In the genomic region with DNA sequence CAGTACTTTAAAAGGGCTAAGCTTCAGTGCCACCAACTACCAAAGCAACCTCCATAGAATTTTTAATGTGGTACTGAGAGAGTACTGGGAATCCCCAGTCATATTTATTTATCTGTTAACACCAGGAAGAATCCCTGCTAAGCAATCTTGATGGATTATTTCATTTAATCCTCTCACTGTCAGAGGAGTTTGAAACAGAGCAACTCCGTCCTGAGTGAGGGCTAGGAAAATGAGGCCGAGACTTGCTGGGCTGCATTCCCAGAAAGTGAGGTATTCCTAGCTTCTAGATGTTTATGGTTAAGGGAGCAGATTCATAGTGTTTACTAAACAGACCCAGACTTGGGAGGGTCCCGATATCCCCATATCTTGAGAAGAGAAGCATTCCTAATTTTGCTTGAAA, we compare ENCODE assay signal across 15 cellular contexts. TPM values are rescaled to one million over a fixed set of nuclear protein-coding genes. Genes with fewer than 3 reads are reported as not detected.
A peak's percentile ranks its signal among the peaks of the same experiment; 100 is the strongest.
DNase-seq lines count a peak whose midpoint lies in the region; TF ChIP-seq lines count a peak whose summit lies in the region.
"Had no signal": no experiment of that assay in that cellular context is flagged by ENCODE, and none has a peak within 500 bp of the region (broad histone marks: within the 10 kb centered on the region; RNA-seq: fewer than 3 reads in every experiment).

No MANE protein-coding gene starts in this region.

- peak overlapping the region; percentile 40 for H3K27ac ChIP-seq in A673 (ENCODE audit: low read depth, low read length, poor library complexity, severe bottlenecking)
- peak overlapping the region in 3 of 4 donors; percentile 63 to 83 (median 66) for H3K27ac ChIP-seq in esophagus squamous epithelium
- no peak overlapping the region for H3K27ac ChIP-seq in spleen
- H3K27ac ChIP-seq: SJSA1 had no signal

- H3K4me3 ChIP-seq in A673 (ENCODE audit: low read depth, low read length, poor library complexity, severe bottlenecking): no peak overlapping the region
- H3K4me3 ChIP-seq in esophagus squamous epithelium: peak overlapping the region in 1 of 4 donors; percentile 14
- no peak overlapping the region for H3K4me3 ChIP-seq in spleen
- H3K4me3 ChIP-seq: SJSA1, tibial nerve had no signal

- no peaks in the 10 kb centered on the region for H3K4me1 ChIP-seq in A673 (ENCODE audit: insufficient read depth, low read length, poor library complexity, severe bottlenecking)
- peaks cover 0 to 12% (median 3%) of the 10 kb centered on the region in 3 donors for H3K4me1 ChIP-seq in esophagus squamous epithelium
- no peaks in the 10 kb centered on the region for H3K4me1 ChIP-seq in spleen
- H3K4me1 ChIP-seq: SJSA1 had no signal

- 8 to 15% methylated on average over 3 of the region's 3 CpGs for WGBS in esophagus squamous epithelium, 2 donors
- WGBS in spleen, 5 donors: 54 to 69% (median 62%) methylated on average over 3 of the region's 3 CpGs

- peak; percentile 65 for DNase-seq in A673 (ENCODE audit: low spot score)
- peak; percentile 69 for DNase-seq in NCI-H82 treated with DMSO at 0.1 percent for 48 hours (lab: John Stamatoyannopoulos, UW; ENCODE audit: unreplicated experiment)
- DNase-seq in esophagus squamous epithelium (lab: John Stamatoyannopoulos, UW): no peak
- peak; percentile 23 for DNase-seq in mucosa of gallbladder (ENCODE audit: low spot score)
- no peak for DNase-seq in HuH-7.5 (ENCODE audit: low spot score)
- DNase-seq in HuH-7 (ENCODE audit: low spot score): no peak
- no peak for DNase-seq in COR-L47 (lab: John Stamatoyannopoulos, UW)
- no peak for DNase-seq in spleen
- DNase-seq: activated naive CD8-positive, alpha-beta T cell treated with anti-CD3 and anti-CD28 coated beads for 36 hours; DMS153; NCI-H2107; nucleus accumbens; stimulated activated CD4-positive, alpha-beta T cell treated with anti-CD3 and anti-CD28 coated beads, Interleukin-12 subunit alpha, Interleukin-12 subunit beta, amount 100 ng/mL, for 4 hours had no signal

- TF ChIP-seq CTCF in A673 (conservative IDR thresholded peaks at IDR 0.05; ENCODE audit: low read depth, low read length): no peak
- TF ChIP-seq CTCF in esophagus squamous epithelium (IDR thresholded peaks at IDR 0.05): no peak
- no peak for TF ChIP-seq CTCF in spleen (IDR thresholded peaks at IDR 0.05 in 8 of 11, conservative IDR thresholded peaks at IDR 0.05 in 3 of 11)

- CTCF ChIA-PET in A673 (lab: Charles Lee): interaction anchor here (0.5 to 0.6 kb wide), 2 partner anchors 105 to 1293 kb away, joined by 3 to 10 read pairs; no protein-coding TSS in a partner anchor

- TF ChIP-seq POLR2A in esophagus squamous epithelium (IDR thresholded peaks at IDR 0.05) (no peak), spleen (IDR thresholded peaks at IDR 0.05) (no peak)

- H3K36me3 ChIP-seq in A673 (ENCODE audit: insufficient read depth, low read length, poor library complexity, severe bottlenecking) (no peaks in the 10 kb centered on the region), esophagus squamous epithelium (no peaks in the 10 kb centered on the region), spleen (no peaks in the 10 kb centered on the region)
- H3K36me3 ChIP-seq: SJSA1, tibial nerve had no signal

- H3K9me3 ChIP-seq in A673 (ENCODE audit: low read depth, low read length, poor library complexity, severe bottlenecking) (peaks cover 8% of the 10 kb centered on the region), esophagus squamous epithelium (peaks cover 0 to 10% (median 10%) of the 10 kb centered on the region in 3 donors), spleen (peaks cover 0 to 31% (median 12%) of the 10 kb centered on the region in 8 donors)
- H3K9me3 ChIP-seq: tibial nerve had no signal

- BruUV-seq in A673 (replicated peaks; lab: Mats Ljungman, UMichigan): no TSS peak

- H3K27me3 ChIP-seq in A673 (replicated peaks; ENCODE audit: insufficient read depth, low read depth, low read length, poor library complexity) (no peaks in the 10 kb centered on the region), esophagus squamous epithelium (no peaks in the 10 kb centered on the region), spleen (replicated peaks in 1 of 7) (peaks cover 0 to 5% (median 0%) of the 10 kb centered on the region in 7 donors)
- H3K27me3 ChIP-seq: SJSA1, tibial nerve had no signal

- POLR2A ChIA-PET in A673 (lab: Charles Lee; ENCODE audit: low non-redundant PET): no interaction called here

- intact Hi-C loops in A673 (cut with micrococcal nuclease; ENCODE audit: unreplicated experiment): no loop called here
- intact Hi-C loops in esophagus squamous epithelium (cut with DNase I): no loop called here
- intact Hi-C loops in spleen (cut with DNase I; ENCODE audit: low total_unique reads): no loop called here

RNA-seq across cellular contexts. Expression of gene CLEC3A, which starts 28.8 kb away (rescaled TPM):
- total RNA-seq in A673 (2021) (0.17 TPM in 1 of 2 replicates, not detected in the other), esophagus squamous epithelium (not detected), mucosa of gallbladder (3.5 TPM), spleen (not detected)
- polyA plus RNA-seq in spleen: not detected
- total RNA-seq: activated naive CD8-positive, alpha-beta T cell treated with anti-CD3 and anti-CD28 coated beads for 36 hours; SJSA1; tibial nerve had no signal

Comparison
In these comparisons a context has a peak if more than half of its experiments do, and no peak if none do; other contexts are left out.
1. DNase-seq: peak in A673 (single experiment), NCI-H82 treated with DMSO at 0.1 percent for 48 hours (single experiment) and mucosa of gallbladder (single experiment); none in esophagus squamous epithelium (single experiment), HuH-7.5 (single experiment), HuH-7 (single experiment), COR-L47 (single experiment) and spleen (single experiment).
2. H3K27ac ChIP-seq: peak in A673 (single experiment) and esophagus squamous epithelium (3 of 4); none in spleen (0 of 8).